Comparison of ENCODE assay signal across 14 cellular contexts in the genomic region with DNA sequence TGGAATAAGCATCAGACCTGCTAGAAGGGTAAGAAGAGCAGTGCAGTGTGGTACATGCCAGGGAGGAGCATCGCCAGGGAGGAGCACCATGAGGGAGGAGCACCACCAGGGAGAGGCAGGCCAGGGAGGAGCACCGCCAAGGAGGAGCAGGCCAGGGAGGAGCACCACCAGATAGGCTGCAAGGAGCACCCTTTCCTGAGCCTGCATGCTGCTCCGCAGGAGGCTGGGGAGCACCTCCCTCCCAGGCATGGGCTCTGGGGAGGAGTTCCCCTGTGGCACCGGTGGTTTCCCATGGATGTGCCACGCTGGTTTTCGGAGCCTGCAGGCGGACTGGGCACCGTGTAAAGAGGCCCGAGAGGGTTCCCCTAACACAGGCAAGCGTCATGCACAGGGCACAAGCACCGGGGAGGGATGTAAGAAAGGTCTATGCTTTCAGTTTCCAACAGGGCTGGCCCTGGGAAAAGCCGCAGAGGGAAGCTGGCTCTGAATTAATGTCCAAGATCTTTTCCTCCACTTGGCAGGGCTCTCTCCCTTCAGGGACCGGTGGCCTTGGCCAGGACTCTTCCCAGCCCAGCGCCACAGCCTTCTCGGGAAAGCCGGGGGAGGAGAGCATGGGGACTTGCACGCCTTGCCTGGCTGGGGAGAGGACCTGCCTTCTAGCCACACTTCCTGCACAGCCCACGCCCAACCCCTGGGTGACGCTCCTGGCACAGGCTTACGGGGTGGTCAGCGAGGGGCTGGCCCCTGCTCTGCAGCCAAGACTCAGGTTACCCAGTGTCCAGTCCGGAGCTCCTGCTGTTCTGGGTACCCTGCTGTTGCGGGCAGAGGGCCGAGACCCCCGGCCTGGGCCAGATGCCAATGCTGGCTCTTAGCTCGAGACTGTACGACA. TPM values are rescaled to one million over a fixed set of nuclear protein-coding genes. Genes with fewer than 3 reads are reported as not detected.
DNase-seq lines count a peak whose midpoint lies in the region; ATAC-seq, FAIRE-seq and TF ChIP-seq lines count a peak whose summit lies in the region.
"Had no signal": no experiment of that assay in that cellular context is flagged by ENCODE, and none has a peak within 500 bp of the region (broad histone marks: within the 10 kb centered on the region; RNA-seq: fewer than 3 reads in every experiment).

No MANE protein-coding gene starts in this region.

- H4K20me1 ChIP-seq in GM12878 (ENCODE audit: control insufficient read depth, insufficient read depth) (no peaks in the 10 kb centered on the region), osteoblast (ENCODE audit: insufficient read depth, low read length) (peaks cover 13% of the 10 kb centered on the region), hepatocyte (ENCODE audit: insufficient read depth, poor library complexity, severe bottlenecking) (no peaks in the 10 kb centered on the region)

- no peak for FAIRE-seq in GM12878 (lab: Jason Lieb, UNC)

- H3K9me3 ChIP-seq in GM12878 (replicated peaks; ENCODE audit: control insufficient read depth, insufficient read depth, low read length) (no peaks in the 10 kb centered on the region), osteoblast (ENCODE audit: low read depth, low read length) (no peaks in the 10 kb centered on the region), WERI-Rb-1 (ENCODE audit: severe bottlenecking) (no peaks in the 10 kb centered on the region), hepatocyte (ENCODE audit: low read depth) (no peaks in the 10 kb centered on the region)

- POLR2A ChIA-PET in GM12878 (lab: Charles Lee): interaction anchor here (0.7 kb wide), 1 partner anchor 28 kb away, joined by 3 read pairs; no protein-coding TSS in a partner anchor

- no peaks in the 10 kb centered on the region for H3K9me2 ChIP-seq in hepatocyte (replicated peaks; ENCODE audit: insufficient read depth)

- no peak overlapping the region for H3K9ac ChIP-seq in GM12878 (ENCODE audit: control insufficient read depth, insufficient read depth, low read length)

- no peak for TF ChIP-seq EP300 in GM12878 (IDR thresholded peaks at IDR 0.05; ENCODE audit: borderline replicate concordance in 1 of 2, control insufficient read depth in 1 of 2, low read depth in 2 of 2, low read length in 2 of 2)

- H3K4me1 ChIP-seq in GM12878 (ENCODE audit: control insufficient read depth, insufficient read depth, low read length) (no peaks in the 10 kb centered on the region), osteoblast (ENCODE audit: insufficient read depth, low read length) (peaks cover 10% of the 10 kb centered on the region), hepatocyte (ENCODE audit: insufficient read depth) (peaks cover 8% of the 10 kb centered on the region)

- CTCF ChIA-PET in GM12878 (lab: Yijun Ruan, JAX): interaction anchor here (1.0 to 2.4 kb wide), 2 partner anchors 83 to 93 kb away, joined by 3 to 9 read pairs; no protein-coding TSS in a partner anchor

- TF ChIP-seq CTCF in GM12878 (IDR thresholded peaks at IDR 0.05 in 2 of 3, conservative IDR thresholded peaks at IDR 0.05 in 1 of 3; ENCODE audit: control insufficient read depth in 2 of 3, extremely low read depth in 1 of 3, insufficient read depth in 1 of 3, low read depth in 3 of 3, low read length in 3 of 3) (no peak), osteoblast (IDR thresholded peaks at IDR 0.05; ENCODE audit: extremely low read depth, low read depth, low read length) (peak; percentile 27), WERI-Rb-1 (IDR thresholded peaks at IDR 0.05; ENCODE audit: low read depth, low read length) (no peak), hepatocyte (IDR thresholded peaks at IDR 0.05; ENCODE audit: poor library complexity) (no peak)

- intact Hi-C loops in GM12878 (cut with micrococcal nuclease; ENCODE audit: unreplicated experiment) (no loop called here), Right ventricle myocardium superior (cut with DNase I) (no loop called here)

- H3K4me3 ChIP-seq in GM12878 (no peak overlapping the region), osteoblast (ENCODE audit: insufficient read depth, low read length) (peak overlapping the region; percentile 67), WERI-Rb-1 (ENCODE audit: low read depth, low read length) (no peak overlapping the region), hepatocyte (no peak overlapping the region)
- H3K4me3 ChIP-seq: SK-N-MC had no signal

- no peak for TF ChIP-seq POLR2A in GM12878 (IDR thresholded peaks at IDR 0.05; ENCODE audit: low read depth, low read length)

- WGBS in GM12878 (ENCODE audit: insufficient coverage, insufficient replicate concordance, low lambda C conversion rate, missing lambda C conversion rate): 80% methylated on average over 27 of the region's 27 CpGs
- 97% methylated on average over 27 of the region's 27 CpGs for WGBS in hepatocyte (ENCODE audit: low lambda C conversion rate, missing lambda C conversion rate)

- peak; percentile 37 for DNase-seq in Daoy (ENCODE audit: low read depth)
- no peak for DNase-seq in GM12878 (ENCODE audit: low read depth, low spot score)
- peak; percentile 67 for DNase-seq in Right ventricle myocardium superior
- peak; percentile 99 for DNase-seq in osteoblast (ENCODE audit: insufficient read length, low spot score, missing footprints)
- no peak for DNase-seq in WERI-Rb-1
- DNase-seq in NCI-H510A treated with DMSO at 0.1 percent for 48 hours (lab: John Stamatoyannopoulos, UW): no peak
- DNase-seq in hepatocyte (ENCODE audit: low spot score): no peak
- DNase-seq in KG1 (lab: John Stamatoyannopoulos, UW): no peak
- DNase-seq: activated B cell treated with CpG ODN at 0.5 μM for 24 hours, DMS153, glutamatergic neuron, mesendoderm, NCI-H187 treated with DMSO at 0.1 percent for 48 hours had no signal

- SMC1A ChIA-PET in GM12878 (lab: Charles Lee; ENCODE audit: uncharacterized antibody, unreplicated experiment): interaction anchor here (2.1 kb wide), 1 partner anchor 10 kb away, joined by 6 read pairs; no protein-coding TSS in a partner anchor

- in situ Hi-C loops in GM12878 (cut with MboI): no loop called here

- RAD21 ChIA-PET in GM12878 (lab: Charles Lee; ENCODE audit: unreplicated experiment): interaction anchor here (1.6 kb wide), 1 partner anchor 9 kb away, joined by 5 read pairs; no protein-coding TSS in a partner anchor

- no peak overlapping the region for H2AFZ ChIP-seq in GM12878 (ENCODE audit: control insufficient read depth, low read depth, low read length)
- peak overlapping the region; percentile 85 for H2AFZ ChIP-seq in osteoblast (ENCODE audit: low read length)
- no peak overlapping the region for H2AFZ ChIP-seq in hepatocyte

- H3K36me3 ChIP-seq in GM12878 (ENCODE audit: control insufficient read depth in 2 of 2, insufficient read depth in 2 of 2, low read length in 1 of 2) (no peaks in the 10 kb centered on the region; a peak in 1 of 4 replicates), osteoblast (ENCODE audit: insufficient read depth, low read length) (no peaks in the 10 kb centered on the region), WERI-Rb-1 (no peaks in the 10 kb centered on the region), hepatocyte (replicated peaks; ENCODE audit: insufficient read depth, low read depth) (no peaks in the 10 kb centered on the region)

- no peaks in the 10 kb centered on the region for H3K79me2 ChIP-seq in GM12878 (ENCODE audit: control insufficient read depth, insufficient read depth, low read length)
- H3K79me2 ChIP-seq in osteoblast (ENCODE audit: insufficient read depth, low read length): no peaks in the 10 kb centered on the region
- peaks cover 2% of the 10 kb centered on the region for H3K79me2 ChIP-seq in hepatocyte

- ATAC-seq in GM12878 (no peak; the same call in 2 of the 3 replicates), Right ventricle myocardium superior (ENCODE audit: poor library complexity) (peak; percentile 68)

- H3K27me3 ChIP-seq in GM12878 (replicated peaks in 1 of 2; ENCODE audit: control insufficient read depth in 2 of 2, insufficient read depth in 2 of 2, low read length in 1 of 2): no peaks in the 10 kb centered on the region
- no peaks in the 10 kb centered on the region for H3K27me3 ChIP-seq in osteoblast (ENCODE audit: insufficient read depth, low read length)
- no peaks in the 10 kb centered on the region for H3K27me3 ChIP-seq in WERI-Rb-1 (ENCODE audit: insufficient read depth, low read depth, severe bottlenecking)
- no peaks in the 10 kb centered on the region for H3K27me3 ChIP-seq in hepatocyte

- TF ChIP-seq RAD21 in GM12878 (IDR thresholded peaks at IDR 0.05; ENCODE audit: insufficient read depth, low read depth, low read length): no peak

- no peak overlapping the region for H3K27ac ChIP-seq in GM12878 (ENCODE audit: control insufficient read depth, insufficient read depth)
- peak overlapping the region; percentile 23 for H3K27ac ChIP-seq in osteoblast (ENCODE audit: low read depth, low read length)
- no peak overlapping the region for H3K27ac ChIP-seq in WERI-Rb-1
- no peak overlapping the region for H3K27ac ChIP-seq in hepatocyte
- H3K27ac ChIP-seq: SK-N-MC had no signal

- H3K4me2 ChIP-seq in GM12878 (ENCODE audit: control insufficient read depth, insufficient read depth) (no peak overlapping the region), osteoblast (ENCODE audit: insufficient read depth, low read length) (peak overlapping the region; percentile 80), hepatocyte (no peak overlapping the region)

- no TSS peak for BruUV-seq in GM12878 (replicated peaks; lab: Mats Ljungman, UMichigan)

RNA-seq across cellular contexts. Expression of gene GPER1, which starts 11.5 kb away (rescaled TPM):
- 0.40 and 4.5 TPM in 2 replicates for total RNA-seq in Daoy (2014; rRNA removed; shearing (Covaris generic))
- 22.4 and 23.1 TPM in 2 replicates for total RNA-seq in GM12878 (2013; cell fraction: nucleolus; rRNA removed)
- total RNA-seq in GM12878 (2014; rRNA removed): 5.3 and 5.5 TPM in 2 replicates
- total RNA-seq in GM12878 (2014; rRNA removed; fragmentation: Illumina TruSeq; extraction: Trizol): 1.8 and 2.2 TPM in 2 replicates
- 6.3 and 7.7 TPM in 2 replicates for total RNA-seq in GM12878 (2021)
- 3.5 TPM for polyA plus RNA-seq in GM12878 (2011; ENCODE audit: low read depth)
- polyA plus RNA-seq in GM12878 (2011; rRNA removed): 1.3 and 1.9 TPM in 2 replicates
- 3.7 and 5.1 TPM in 2 replicates for polyA plus RNA-seq in GM12878 (2011; cell fraction: cytosol; rRNA removed)
- polyA plus RNA-seq in GM12878 (2011; cell fraction: nucleus; rRNA removed): 7.0 and 10.0 TPM in 2 replicates
- polyA plus RNA-seq in GM12878 (2012): 8.0 and 8.4 TPM in 2 replicates
- polyA plus RNA-seq in GM12878 (2014; fragmentation: Illumina TruSeq; extraction: Trizol): 0.73 and 1.4 TPM in 2 replicates
- polyA plus RNA-seq in GM12878 (2014; fragmentation: Nextera tagmentation; extraction: Ambion mirVana): under 1 TPM; 0.03 to 0.73 TPM
- polyA plus RNA-seq in GM12878 (2014; rRNA removed): 6.5 TPM in 2 replicates
- polyA plus RNA-seq in GM12878 (2016; fragmentation: Nextera tagmentation; extraction: Ambion mirVana): 1 to 10 TPM; 3.0 to 5.2 TPM
- 3.1 and 5.3 TPM in 2 replicates for polyA minus RNA-seq in GM12878 (2011; rRNA and poly(A)+ RNA removed)
- 2.1 and 2.3 TPM in 2 replicates for polyA minus RNA-seq in GM12878 (2011; cell fraction: cytosol; rRNA and poly(A)+ RNA removed)
- polyA minus RNA-seq in GM12878 (2011; cell fraction: nucleus; rRNA and poly(A)+ RNA removed): 0.96 and 1.5 TPM in 2 replicates
- total RNA-seq in Right ventricle myocardium superior: 2.5 TPM
- total RNA-seq in osteoblast: 10.3 and 10.5 TPM in 2 replicates
- 3.6 and 4.5 TPM in 2 replicates for total RNA-seq in hepatocyte
- polyA plus RNA-seq in hepatocyte: 9.1 and 11.1 TPM in 2 replicates

RNA-seq across cellular contexts. Expression of gene GPR146, which starts 32.1 kb away (rescaled TPM):
- total RNA-seq in Daoy (2014; rRNA removed; shearing (Covaris generic)): 0.17 and 1.1 TPM in 2 replicates
- total RNA-seq in GM12878 (2013; cell fraction: nucleolus; rRNA removed): 30.0 and 31.5 TPM in 2 replicates
- total RNA-seq in GM12878 (2014; rRNA removed) (0.65 and 0.68 TPM in 2 replicates), GM12878 (2014; rRNA removed; fragmentation: Illumina TruSeq; extraction: Trizol) (0.36 and 0.92 TPM in 2 replicates), GM12878 (2021) (0.51 and 1.1 TPM in 2 replicates), Right ventricle myocardium superior (26.3 TPM), osteoblast (3.5 and 5.1 TPM in 2 replicates), hepatocyte (5.2 and 6.5 TPM in 2 replicates)
- 3.5 TPM for polyA plus RNA-seq in GM12878 (2011; ENCODE audit: low read depth)
- polyA plus RNA-seq in GM12878 (2011; rRNA removed) (9.0 and 12.0 TPM in 2 replicates), GM12878 (2014; fragmentation: Illumina TruSeq; extraction: Trizol) (0.19 TPM in 1 of 2 replicates, not detected in the other), GM12878 (2014; fragmentation: Nextera tagmentation; extraction: Ambion mirVana) (not detected), GM12878 (2014; rRNA removed) (0.50 and 0.80 TPM in 2 replicates), GM12878 (2016; fragmentation: Nextera tagmentation; extraction: Ambion mirVana) (1 to 10 TPM in 1 of 2 experiments, under 1 TPM in 1; 0.56 to 1.0 TPM), hepatocyte (2.1 and 2.6 TPM in 2 replicates)
- 12.9 and 14.2 TPM in 2 replicates for polyA plus RNA-seq in GM12878 (2011; cell fraction: cytosol; rRNA removed)
- 18.1 and 26.9 TPM in 2 replicates for polyA plus RNA-seq in GM12878 (2011; cell fraction: nucleus; rRNA removed)
- 5.0 and 11.4 TPM in 2 replicates for polyA plus RNA-seq in GM12878 (2012)
- 11.6 and 21.0 TPM in 2 replicates for polyA minus RNA-seq in GM12878 (2011; rRNA and poly(A)+ RNA removed)
- polyA minus RNA-seq in GM12878 (2011; cell fraction: cytosol; rRNA and poly(A)+ RNA removed): 2.2 and 3.7 TPM in 2 replicates
- 6.0 and 13.7 TPM in 2 replicates for polyA minus RNA-seq in GM12878 (2011; cell fraction: nucleus; rRNA and poly(A)+ RNA removed)

Comparison
In these comparisons a context has a peak if more than half of its experiments do, and no peak if none do; other contexts are left out.
1. DNase-seq: peak in Daoy (single experiment), Right ventricle myocardium superior (single experiment) and osteoblast (single experiment); none in GM12878 (single experiment), WERI-Rb-1 (single experiment), NCI-H510A treated with DMSO at 0.1 percent for 48 hours (single experiment), hepatocyte (single experiment) and KG1 (single experiment).